Comparison of ENCODE assay signal across 14 cellular contexts in the genomic region with DNA sequence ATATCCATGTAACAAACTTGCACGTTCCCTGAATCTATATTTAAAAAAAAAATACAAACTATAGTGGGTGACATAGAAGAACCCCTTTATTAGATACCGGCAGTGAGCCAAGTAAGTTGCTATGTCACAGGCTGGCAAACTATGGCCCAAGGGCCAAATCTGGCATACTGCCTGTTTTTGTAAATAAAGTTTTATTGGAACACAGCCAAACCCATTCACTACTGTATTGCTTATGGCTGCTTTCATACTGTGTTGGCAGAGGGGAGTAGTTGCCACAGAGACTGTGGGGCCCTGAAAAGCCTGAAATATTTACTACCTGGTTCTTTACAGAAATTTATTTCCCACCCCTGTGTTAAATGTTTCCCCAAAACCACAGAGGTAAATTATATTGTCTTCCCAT.
A peak's percentile ranks its signal among the peaks of the same experiment; 100 is the strongest.
DNase-seq lines count a peak whose midpoint lies in the region; ATAC-seq, FAIRE-seq and TF ChIP-seq lines count a peak whose summit lies in the region.
"Had no signal": no experiment of that assay in that cellular context is flagged by ENCODE, and none has a peak within 500 bp of the region (broad histone marks: within the 10 kb centered on the region; RNA-seq: fewer than 3 reads in every experiment).

No MANE protein-coding gene starts in this region.

- H3K36me3 ChIP-seq in K562 (ENCODE audit: control insufficient read depth, insufficient read depth, low read length) = no peaks in the 10 kb centered on the region
- H3K36me3 ChIP-seq: BLaER1 treated with 17β-estradiol and CSF1 and Interleukin-3, amounts not matched to agents 10 nM and 100 nM; HAP-1 had no signal

- H3K79me2 ChIP-seq in K562 (ENCODE audit: control insufficient read depth, insufficient read depth, low read length) = no peaks in the 10 kb centered on the region

- 6% methylated on average over 2 of the region's 2 CpGs for WGBS in K562 (ENCODE audit: insufficient coverage, low coverage, missing lambda C conversion rate)

- DNase-seq in NCI-H1105 treated with DMSO at 0.1 percent for 48 hours (lab: John Stamatoyannopoulos, UW) (peak; percentile 24), NCI-H1105 (lab: John Stamatoyannopoulos, UW) (no peak), NCI-H2081 treated with DMSO at 0.1 percent for 48 hours (lab: John Stamatoyannopoulos, UW) (peak; percentile 26), NCI-H446 treated with DMSO at 0.1 percent for 48 hours (lab: John Stamatoyannopoulos, UW) (peak; percentile 58), K562 (ENCODE audit: extremely low read depth in 1 of 4, low spot score in 3 of 4) (no peak)
- DNase-seq in stimulated activated CD4-positive, alpha-beta T cell treated with anti-CD3 and anti-CD28 coated beads, Interleukin-15, amount 100 ng/mL, for 24 hours = no peak
- DNase-seq in activated naive CD8-positive, alpha-beta T cell treated with anti-CD3 and anti-CD28 coated beads for 36 hours = no peak
- DNase-seq: ACHN; CD4-positive, CD25-positive, alpha-beta regulatory T cell; DND-41; GDM1; GOT3 had no signal

- H3K4me2 ChIP-seq in K562 (ENCODE audit: insufficient read depth, low read length) = no peak overlapping the region
- H3K4me2 ChIP-seq: BLaER1 treated with 17β-estradiol and CSF1 and Interleukin-3, amounts not matched to agents 10 nM and 100 nM had no signal

- H3K9ac ChIP-seq in K562 (ENCODE audit: insufficient read depth in 1 of 2, low read depth in 2 of 2, low read length in 2 of 2) = no peak overlapping the region
- H3K9ac ChIP-seq: BLaER1 treated with 17β-estradiol and CSF1 and Interleukin-3, amounts not matched to agents 10 nM and 100 nM had no signal

- intact Hi-C loops in K562 (cut with micrococcal nuclease) = no loop called here

- in situ Hi-C loops in K562 (cut with MboI) = loop anchor here (25.0 kb wide), 1 partner anchor 686 kb away; no protein-coding TSS in a partner anchor

- no peaks in the 10 kb centered on the region for H3K9me3 ChIP-seq in K562 (replicated peaks; ENCODE audit: control insufficient read depth, insufficient read depth, low read depth, low read length)
- H3K9me3 ChIP-seq: HAP-1 had no signal

- H2AFZ ChIP-seq in K562 (ENCODE audit: low read depth, low read length) = no peak overlapping the region

- CTCF ChIA-PET in K562 (lab: Yijun Ruan, JAX; ENCODE audit: low intra/inter-chr PET ratio) = no interaction called here

- POLR2A ChIA-PET in K562 (lab: Yijun Ruan, JAX) = no interaction called here

- H3K27ac Mint-ChIP-seq in activated naive CD8-positive, alpha-beta T cell treated with anti-CD3 and anti-CD28 coated beads for 36 hours = no peak overlapping the region
- H3K27ac Mint-ChIP-seq: CD4-positive, CD25-positive, alpha-beta regulatory T cell had no signal

- BruUV-seq in K562 (replicated peaks; lab: Mats Ljungman, UMichigan) = no TSS peak

- H3K4me3 ChIP-seq in K562 = no peak overlapping the region
- H3K4me3 ChIP-seq: BLaER1 treated with 17β-estradiol and CSF1 and Interleukin-3, amounts not matched to agents 10 nM and 100 nM; HAP-1 had no signal

- no peaks in the 10 kb centered on the region for H3K36me3 Mint-ChIP-seq in activated naive CD8-positive, alpha-beta T cell treated with anti-CD3 and anti-CD28 coated beads for 36 hours
- H3K36me3 Mint-ChIP-seq: CD4-positive, CD25-positive, alpha-beta regulatory T cell had no signal

- no peak for TF ChIP-seq RAD21 in K562 (CRISPR knock-in tag; conservative IDR thresholded peaks at IDR 0.05 in 1 of 2, IDR thresholded peaks at IDR 0.05 in 1 of 2)

- no peaks in the 10 kb centered on the region for H3K4me1 ChIP-seq in K562 (replicated peaks in 1 of 2; ENCODE audit: control insufficient read depth in 2 of 2, insufficient read depth in 2 of 2, low read length in 2 of 2)
- H3K4me1 ChIP-seq: HAP-1 had no signal

- H3K27me3 Mint-ChIP-seq in activated naive CD8-positive, alpha-beta T cell treated with anti-CD3 and anti-CD28 coated beads for 36 hours = no peaks in the 10 kb centered on the region
- H3K27me3 Mint-ChIP-seq: CD4-positive, CD25-positive, alpha-beta regulatory T cell had no signal

- no peaks in the 10 kb centered on the region for H3K9me3 Mint-ChIP-seq in activated naive CD8-positive, alpha-beta T cell treated with anti-CD3 and anti-CD28 coated beads for 36 hours
- H3K9me3 Mint-ChIP-seq: CD4-positive, CD25-positive, alpha-beta regulatory T cell had no signal

- H4K20me1 ChIP-seq in K562 (replicated peaks; ENCODE audit: control insufficient read depth, insufficient read depth, low read length) = no peaks in the 10 kb centered on the region
- H4K20me1 ChIP-seq: BLaER1 treated with 17β-estradiol and CSF1 and Interleukin-3, amounts not matched to agents 10 nM and 100 nM had no signal

- no peak overlapping the region for H3K4me3 Mint-ChIP-seq in activated naive CD8-positive, alpha-beta T cell treated with anti-CD3 and anti-CD28 coated beads for 36 hours
- H3K4me3 Mint-ChIP-seq: CD4-positive, CD25-positive, alpha-beta regulatory T cell had no signal

- peaks cover 4% of the 10 kb centered on the region for H3K4me1 Mint-ChIP-seq in activated naive CD8-positive, alpha-beta T cell treated with anti-CD3 and anti-CD28 coated beads for 36 hours
- H3K4me1 Mint-ChIP-seq: CD4-positive, CD25-positive, alpha-beta regulatory T cell had no signal

- peaks cover 3 to 12% of the 10 kb centered on the region in 2 experiments; a peak in 1 of 5 replicates for H3K27me3 ChIP-seq in K562 (ENCODE audit: control insufficient read depth in 2 of 2, insufficient read depth in 2 of 2, low read length in 2 of 2)

- ATAC-seq in K562 = no peak

- no peak for FAIRE-seq in K562 (lab: Jason Lieb, UNC)

- TF ChIP-seq POLR2A in K562 (conservative IDR thresholded peaks at IDR 0.05) = no peak

- no peak for TF ChIP-seq CTCF in K562 (IDR thresholded peaks at IDR 0.05 in 2 of 3, conservative IDR thresholded peaks at IDR 0.05 in 1 of 3; ENCODE audit: insufficient read depth in 2 of 3, low read depth in 1 of 3, low read length in 3 of 3)

- no peak for TF ChIP-seq EP300 in K562 (IDR thresholded peaks at IDR 0.05; ENCODE audit: low read length)

- H3K9me1 ChIP-seq in K562 (ENCODE audit: control insufficient read depth, insufficient read depth, low read length) = no peaks in the 10 kb centered on the region

- H3K27ac ChIP-seq in K562 (ENCODE audit: extremely low read depth, low read depth, low read length) = no peak overlapping the region
- H3K27ac ChIP-seq: BLaER1 treated with 17β-estradiol and CSF1 and Interleukin-3, amounts not matched to agents 10 nM and 100 nM had no signal

TF ChIP-seq in K562, 482 proteins besides CTCF, POLR2A, EP300 and RAD21 (continues in another document):
- TF ChIP-seq, protein P1, sequence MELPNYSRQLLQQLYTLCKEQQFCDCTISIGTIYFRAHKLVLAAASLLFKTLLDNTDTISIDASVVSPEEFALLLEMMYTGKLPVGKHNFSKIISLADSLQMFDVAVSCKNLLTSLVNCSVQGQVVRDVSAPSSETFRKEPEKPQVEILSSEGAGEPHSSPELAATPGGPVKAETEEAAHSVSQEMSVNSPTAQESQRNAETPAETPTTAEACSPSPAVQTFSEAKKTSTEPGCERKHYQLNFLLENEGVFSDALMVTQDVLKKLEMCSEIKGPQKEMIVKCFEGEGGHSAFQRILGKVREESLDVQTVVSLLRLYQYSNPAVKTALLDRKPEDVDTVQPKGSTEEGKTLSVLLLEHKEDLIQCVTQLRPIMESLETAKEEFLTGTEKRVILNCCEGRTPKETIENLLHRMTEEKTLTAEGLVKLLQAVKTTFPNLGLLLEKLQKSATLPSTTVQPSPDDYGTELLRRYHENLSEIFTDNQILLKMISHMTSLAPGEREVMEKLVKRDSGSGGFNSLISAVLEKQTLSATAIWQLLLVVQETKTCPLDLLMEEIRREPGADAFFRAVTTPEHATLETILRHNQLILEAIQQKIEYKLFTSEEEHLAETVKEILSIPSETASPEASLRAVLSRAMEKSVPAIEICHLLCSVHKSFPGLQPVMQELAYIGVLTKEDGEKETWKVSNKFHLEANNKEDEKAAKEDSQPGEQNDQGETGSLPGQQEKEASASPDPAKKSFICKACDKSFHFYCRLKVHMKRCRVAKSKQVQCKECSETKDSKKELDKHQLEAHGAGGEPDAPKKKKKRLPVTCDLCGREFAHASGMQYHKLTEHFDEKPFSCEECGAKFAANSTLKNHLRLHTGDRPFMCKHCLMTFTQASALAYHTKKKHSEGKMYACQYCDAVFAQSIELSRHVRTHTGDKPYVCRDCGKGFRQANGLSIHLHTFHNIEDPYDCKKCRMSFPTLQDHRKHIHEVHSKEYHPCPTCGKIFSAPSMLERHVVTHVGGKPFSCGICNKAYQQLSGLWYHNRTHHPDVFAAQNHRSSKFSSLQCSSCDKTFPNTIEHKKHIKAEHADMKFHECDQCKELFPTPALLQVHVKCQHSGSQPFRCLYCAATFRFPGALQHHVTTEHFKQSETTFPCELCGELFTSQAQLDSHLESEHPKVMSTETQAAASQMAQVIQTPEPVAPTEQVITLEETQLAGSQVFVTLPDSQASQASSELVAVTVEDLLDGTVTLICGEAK (IDR thresholded peaks at IDR 0.05) = peak; percentile 81
- TF ChIP-seq, protein P1 (CRISPR knock-in tag; IDR thresholded peaks at IDR 0.05) = no peak

Comparison
In these comparisons a context has a peak if more than half of its experiments do, and no peak if none do; other contexts are left out.
1. DNase-seq: peak in NCI-H1105 treated with DMSO at 0.1 percent for 48 hours (single experiment), NCI-H2081 treated with DMSO at 0.1 percent for 48 hours (single experiment) and NCI-H446 treated with DMSO at 0.1 percent for 48 hours (single experiment); none in NCI-H1105 (single experiment), K562 (0 of 4), stimulated activated CD4-positive, alpha-beta T cell treated with anti-CD3 and anti-CD28 coated beads, Interleukin-15, amount 100 ng/mL, for 24 hours (single experiment) and activated naive CD8-positive, alpha-beta T cell treated with anti-CD3 and anti-CD28 coated beads for 36 hours (single experiment).